In the genomic region with DNA sequence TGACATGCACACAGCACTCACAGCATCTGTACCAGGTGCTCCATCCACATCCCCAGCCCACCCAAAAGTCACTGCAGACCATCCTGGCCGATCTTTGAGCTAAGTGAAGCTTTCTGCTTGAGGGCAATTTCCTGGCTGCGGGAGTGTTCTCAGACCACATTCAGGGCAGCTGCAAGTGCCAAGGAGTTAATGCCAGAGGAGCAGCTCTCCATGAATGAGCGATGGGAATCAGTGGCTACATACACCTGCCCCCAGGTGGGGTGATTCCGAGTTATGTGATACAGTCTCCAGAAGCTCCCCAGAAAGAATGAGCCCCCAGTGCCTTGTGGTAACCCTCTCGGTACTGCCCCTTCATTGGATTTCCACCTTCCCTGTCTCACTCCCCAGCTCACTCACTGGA, we compare ENCODE assay signal across 26 cellular contexts.
"Had no signal": no experiment of that assay in that cellular context is flagged by ENCODE, and none has a peak within 500 bp of the region (broad histone marks: within the 10 kb centered on the region; RNA-seq: fewer than 3 reads in every experiment).

No MANE protein-coding gene starts in this region.

- H3K79me2 ChIP-seq: parathyroid adenoma had no signal

- H3K4me3 ChIP-seq: esophagus muscularis mucosa, heart left ventricle, right atrium auricular region, thoracic aorta, vagina had no signal

- H3K9me3 Mint-ChIP-seq: activated naive CD8-positive, alpha-beta T cell treated with anti-CD3 and anti-CD28 coated beads, Interleukin-2, amount 10 ng/mL, durations not matched to agents 7 days and 5 days; immature natural killer cell had no signal

- H3K36me3 Mint-ChIP-seq: activated CD8-positive, alpha-beta memory T cell treated with anti-CD3 and anti-CD28 coated beads, Interleukin-2, amount 10 ng/mL, durations not matched to agents 7 days and 5 days; activated naive CD8-positive, alpha-beta T cell treated with anti-CD3 and anti-CD28 coated beads, Interleukin-2, amount 10 ng/mL, durations not matched to agents 7 days and 5 days; immature natural killer cell; naive thymus-derived CD8-positive, alpha-beta T cell had no signal

- H3K4me3 Mint-ChIP-seq: activated CD4-positive, alpha-beta T cell treated with anti-CD3 and anti-CD28 coated beads for 36 hours; activated CD8-positive, alpha-beta memory T cell treated with anti-CD3 and anti-CD28 coated beads, Interleukin-2, amount 10 ng/mL, durations not matched to agents 7 days and 5 days; activated CD8-positive, alpha-beta T cell treated with anti-CD3 and anti-CD28 coated beads, Interleukin-2, amount 10 ng/mL, durations not matched to agents 7 days and 5 days; activated naive CD8-positive, alpha-beta T cell treated with anti-CD3 and anti-CD28 coated beads, Interleukin-2, amount 10 ng/mL, durations not matched to agents 7 days and 5 days; immature natural killer cell; naive thymus-derived CD8-positive, alpha-beta T cell; neural crest cell had no signal

- ATAC-seq: activated CD4-positive, alpha-beta T cell treated with anti-CD3 and anti-CD28 coated beads for 36 hours; activated CD8-positive, alpha-beta memory T cell treated with anti-CD3 and anti-CD28 coated beads, Interleukin-2, amount 10 ng/mL, durations not matched to agents 7 days and 5 days; activated CD8-positive, alpha-beta T cell treated with anti-CD3 and anti-CD28 coated beads, Interleukin-2, amount 10 ng/mL, durations not matched to agents 7 days and 5 days; heart left ventricle; naive thymus-derived CD8-positive, alpha-beta T cell; stimulated activated naive CD8-positive, alpha-beta T cell treated with anti-CD3 and anti-CD28 coated beads, Interleukin-15, Interleukin-2, amounts not matched to agents 100 U/mL and 50 U/mL, for 24 hours had no signal

- H2AFZ ChIP-seq: parathyroid adenoma had no signal

- H3K27ac ChIP-seq: brain microvascular endothelial cell, esophagus muscularis mucosa, foreskin keratinocyte, heart left ventricle, parathyroid adenoma, right atrium auricular region, thoracic aorta, vagina had no signal

- H3K27me3 ChIP-seq: vagina had no signal

- DNase-seq: activated CD4-positive, alpha-beta T cell treated with anti-CD3 and anti-CD28 coated beads for 36 hours; activated CD4-positive, CD25-positive, alpha-beta regulatory T cell; activated CD8-positive, alpha-beta memory T cell treated with anti-CD3 and anti-CD28 coated beads, Interleukin-2, amount 10 ng/mL, durations not matched to agents 7 days and 5 days; activated CD8-positive, alpha-beta T cell treated with anti-CD3 and anti-CD28 coated beads, Interleukin-2, amount 10 ng/mL, durations not matched to agents 7 days and 5 days; activated effector memory CD4-positive, alpha-beta T cell treated with Interleukin-2 at 50 U/mL for 16 hours; activated naive CD4-positive, alpha-beta T cell treated with Interleukin-2 at 50 U/mL for 16 hours; activated naive CD8-positive, alpha-beta T cell treated with anti-CD3 and anti-CD28 coated beads, Interleukin-2, amount 10 ng/mL, durations not matched to agents 7 days and 5 days; activated T-cell treated with anti-CD3 and anti-CD28 coated beads for 4 hours; brain microvascular endothelial cell; heart left ventricle; hypothalamus; immature natural killer cell; midbrain; naive thymus-derived CD8-positive, alpha-beta T cell; nucleus accumbens; stimulated activated CD4-positive, alpha-beta T cell treated with anti-CD3 and anti-CD28 coated beads, Interleukin-4, amount 100 ng/mL, for 1 hour; stimulated activated naive CD8-positive, alpha-beta T cell treated with anti-CD3 and anti-CD28 coated beads, Interleukin-15, Interleukin-2, amounts not matched to agents 100 U/mL and 50 U/mL, for 24 hours; T-helper 1 cell; trophoblast cell had no signal

- H3K9ac ChIP-seq: parathyroid adenoma had no signal

- H3K4me1 ChIP-seq: foreskin keratinocyte, parathyroid adenoma had no signal

- H3K4me1 Mint-ChIP-seq: activated CD8-positive, alpha-beta memory T cell treated with anti-CD3 and anti-CD28 coated beads, Interleukin-2, amount 10 ng/mL, durations not matched to agents 7 days and 5 days; activated naive CD8-positive, alpha-beta T cell treated with anti-CD3 and anti-CD28 coated beads, Interleukin-2, amount 10 ng/mL, durations not matched to agents 7 days and 5 days; immature natural killer cell had no signal

- H3K9me3 ChIP-seq: thoracic aorta, vagina had no signal

- H3K27ac Mint-ChIP-seq: activated CD4-positive, alpha-beta T cell treated with anti-CD3 and anti-CD28 coated beads for 36 hours; activated CD8-positive, alpha-beta memory T cell treated with anti-CD3 and anti-CD28 coated beads, Interleukin-2, amount 10 ng/mL, durations not matched to agents 7 days and 5 days; activated CD8-positive, alpha-beta T cell treated with anti-CD3 and anti-CD28 coated beads, Interleukin-2, amount 10 ng/mL, durations not matched to agents 7 days and 5 days; activated naive CD8-positive, alpha-beta T cell treated with anti-CD3 and anti-CD28 coated beads, Interleukin-2, amount 10 ng/mL, durations not matched to agents 7 days and 5 days; immature natural killer cell; naive thymus-derived CD8-positive, alpha-beta T cell had no signal
